In genomic region chr12:6323995-6324711, GRCh38 we compare ENCODE assay signal across 8 cellular contexts. TPM values are rescaled to one million over a fixed set of nuclear protein-coding genes. Genes with fewer than 3 reads are reported as not detected.
A peak's percentile ranks its signal among the peaks of the same experiment; 100 is the strongest.
DNase-seq lines count a peak whose midpoint lies in the region; ATAC-seq and TF ChIP-seq lines count a peak whose summit lies in the region.

No MANE protein-coding gene starts in this region.

- no peaks in the 10 kb centered on the region for H3K9me3 Mint-ChIP-seq in activated CD8-positive, alpha-beta T cell treated with anti-CD3 and anti-CD28 coated beads for 36 hours

- no peaks in the 10 kb centered on the region for H3K79me2 ChIP-seq in HCT116 (ENCODE audit: insufficient read depth, low read length)
- no peaks in the 10 kb centered on the region for H3K79me2 ChIP-seq in hepatocyte

- TF ChIP-seq POLR2A in HCT116 (IDR thresholded peaks at IDR 0.05; ENCODE audit: borderline replicate concordance, extremely low read depth, insufficient read depth, insufficient read length): no peak

- H3K9me3 ChIP-seq in HCT116 (ENCODE audit: control insufficient read depth in 1 of 2, insufficient read depth in 1 of 2, low read depth in 1 of 2, low read length in 2 of 2): no peaks in the 10 kb centered on the region
- no peaks in the 10 kb centered on the region for H3K9me3 ChIP-seq in hepatocyte (ENCODE audit: low read depth)

- H3K4me2 ChIP-seq in HCT116 (ENCODE audit: low read length): peak overlapping the region; percentile 47
- no peak overlapping the region for H3K4me2 ChIP-seq in hepatocyte

- H3K36me3 Mint-ChIP-seq in activated CD8-positive, alpha-beta T cell treated with anti-CD3 and anti-CD28 coated beads for 36 hours (ENCODE audit: low read depth): peaks cover 4% of the 10 kb centered on the region

- H3K27ac ChIP-seq in HCT116 (ENCODE audit: low read depth, low read length) (peak overlapping the region; percentile 71), hepatocyte (peak overlapping the region; percentile 67), skin epidermis (peak overlapping the region in 19 of 21 experiments; percentile 58 to 90 (median 76))

- H3K4me3 ChIP-seq in HCT116 (replicated peaks in 1 of 2; ENCODE audit: low read depth in 1 of 2, low read length in 2 of 2): no peak overlapping the region
- H3K4me3 ChIP-seq in hepatocyte: no peak overlapping the region
- H3K4me3 ChIP-seq in skin epidermis: peak overlapping the region in 1 of 7 experiments; percentile 0

- 63% methylated on average over 11 of the region's 19 CpGs for WGBS in hepatocyte (ENCODE audit: low lambda C conversion rate, missing lambda C conversion rate)

- no peaks in the 10 kb centered on the region for H3K9me2 ChIP-seq in HCT116 (ENCODE audit: insufficient read depth)
- H3K9me2 ChIP-seq in hepatocyte (replicated peaks; ENCODE audit: insufficient read depth): no peaks in the 10 kb centered on the region

- H3K4me1 ChIP-seq in HCT116 (ENCODE audit: control insufficient read depth in 1 of 2, insufficient read depth in 2 of 2, low read length in 2 of 2): peaks cover 12 to 37% of the 10 kb centered on the region in 2 experiments
- peaks cover 21% of the 10 kb centered on the region for H3K4me1 ChIP-seq in hepatocyte (ENCODE audit: insufficient read depth)

- H3K4me3 Mint-ChIP-seq in activated CD8-positive, alpha-beta T cell treated with anti-CD3 and anti-CD28 coated beads for 36 hours: peak overlapping the region; percentile 51

- POLR2A ChIA-PET in HCT116 (lab: Charles Lee): interaction anchor here (0.7 to 1.4 kb wide), 3 partner anchors 12 to 141 kb away, joined by 3 to 9 read pairs (median 3); no protein-coding TSS in a partner anchor
- POLR2A ChIA-PET in activated CD8-positive, alpha-beta T cell treated with anti-CD3 and anti-CD28 coated beads for 36 hours (lab: Charles Lee): interaction anchor here (1.4 to 1.5 kb wide), 2 partner anchors 12 to 37 kb away, joined by 3 to 7 read pairs; no protein-coding TSS in a partner anchor

- ATAC-seq in HCT116 (no peak), HG03520 (IDR thresholded peaks at IDR 0.05; ENCODE audit: unreplicated experiment) (no peak)
- no peak for ATAC-seq in activated CD8-positive, alpha-beta T cell treated with anti-CD3 and anti-CD28 coated beads for 36 hours

- H2AFZ ChIP-seq in HCT116 (ENCODE audit: low read depth, low read length, poor library complexity, severe bottlenecking) (no peak overlapping the region), hepatocyte (no peak overlapping the region)

- H3K9ac ChIP-seq in HCT116 (ENCODE audit: low read length): peak overlapping the region; percentile 6; the same call in 1 of the 2 replicates

- RAD21 ChIA-PET in HCT116 (lab: Charles Lee; ENCODE audit: low non-redundant PET in 1 of 2, low total read pairs in 2 of 2, uncharacterized antibody in 2 of 2, unreplicated experiment in 2 of 2): no interaction called here

- no TSS peak for BruUV-seq in HCT116 (replicated peaks; lab: Mats Ljungman, UMichigan)

- H3K4me1 Mint-ChIP-seq in activated CD8-positive, alpha-beta T cell treated with anti-CD3 and anti-CD28 coated beads for 36 hours (ENCODE audit: low read depth): peaks cover 45% of the 10 kb centered on the region

- CTCF ChIA-PET in HCT116 (lab: Charles Lee): interaction anchor here (1.2 to 1.9 kb wide), 5 partner anchors 13 to 336 kb away, joined by 3 to 22 read pairs (median 5); no protein-coding TSS in a partner anchor
- CTCF ChIA-PET in activated CD8-positive, alpha-beta T cell treated with anti-CD3 and anti-CD28 coated beads for 36 hours (lab: Charles Lee): interaction anchor here (0.8 to 2.3 kb wide), 11 partner anchors 10 to 141 kb away, joined by 3 to 45 read pairs (median 4); no protein-coding TSS in a partner anchor

- no peak for TF ChIP-seq RAD21 in HCT116 (IDR thresholded peaks at IDR 0.05; ENCODE audit: low read depth)

- H4K20me1 ChIP-seq in HCT116 (ENCODE audit: insufficient read depth) (no peaks in the 10 kb centered on the region), hepatocyte (ENCODE audit: insufficient read depth, poor library complexity, severe bottlenecking) (no peaks in the 10 kb centered on the region)

- DNase-seq in HCT116 (ENCODE audit: low read depth, low spot score) (no peak), hepatocyte (ENCODE audit: low spot score) (no peak), SK-N-DZ (ENCODE audit: low spot score) (no peak), NCI-H2081 treated with DMSO at 0.1 percent for 48 hours (lab: John Stamatoyannopoulos, UW) (no peak), SW480 (ENCODE audit: low spot score) (no peak)
- DNase-seq in activated CD8-positive, alpha-beta T cell treated with anti-CD3 and anti-CD28 coated beads for 36 hours: no peak

- intact Hi-C loops in HCT116 (cut with micrococcal nuclease): loop anchor here (1.0 kb wide), 1 partner anchor 141 kb away; no protein-coding TSS in a partner anchor
- intact Hi-C loops in activated CD8-positive, alpha-beta T cell treated with anti-CD3 and anti-CD28 coated beads for 36 hours (cut with micrococcal nuclease): no loop called here

- peaks cover 7 to 8% of the 10 kb centered on the region in 2 experiments; a peak in 3 of 4 replicates for H3K36me3 ChIP-seq in HCT116 (ENCODE audit: control insufficient read depth in 1 of 2, insufficient read depth in 2 of 2, low read length in 2 of 2)
- peaks cover 5% of the 10 kb centered on the region for H3K36me3 ChIP-seq in hepatocyte (replicated peaks; ENCODE audit: insufficient read depth, low read depth)

- no peaks in the 10 kb centered on the region for H3K27me3 Mint-ChIP-seq in activated CD8-positive, alpha-beta T cell treated with anti-CD3 and anti-CD28 coated beads for 36 hours

- H3K27ac Mint-ChIP-seq in activated CD8-positive, alpha-beta T cell treated with anti-CD3 and anti-CD28 coated beads for 36 hours: peak overlapping the region; percentile 89

- TF ChIP-seq CTCF in HCT116 (IDR thresholded peaks at IDR 0.05 in 2 of 3, conservative IDR thresholded peaks at IDR 0.05 in 1 of 3; ENCODE audit: borderline replicate concordance in 1 of 3, insufficient read depth in 1 of 3, low read depth in 2 of 3, low read length in 2 of 3) (no peak), hepatocyte (IDR thresholded peaks at IDR 0.05; ENCODE audit: poor library complexity) (no peak)
- TF ChIP-seq CTCF in activated CD8-positive, alpha-beta T cell treated with anti-CD3 and anti-CD28 coated beads for 36 hours (IDR thresholded peaks at IDR 0.05): no peak

- H3K27me3 ChIP-seq in HCT116 (ENCODE audit: insufficient read depth, low read length): no peaks in the 10 kb centered on the region
- no peaks in the 10 kb centered on the region for H3K27me3 ChIP-seq in hepatocyte

TF ChIP-seq in HCT116, 20 proteins besides CTCF, POLR2A, EP300 and RAD21:
- TF ChIP-seq POLR2AphosphoS5 (IDR thresholded peaks at IDR 0.05; ENCODE audit: low read depth, low read length): 0 out of 2 replicates have a peak, but pooled peaks have one; percentile 45
- TF ChIP-seq FOSL1 (IDR thresholded peaks at IDR 0.05; ENCODE audit: low read depth): no peak
TF ChIP-seq in HCT116: peak in this region for 1.

RNA-seq across cellular contexts. Expression of gene PLEKHG6, which starts 13.7 kb away (rescaled TPM):
- total RNA-seq in HCT116 (2021; ENCODE audit: unreplicated experiment): 27.4 TPM
- 16.5 and 19.9 TPM in 2 replicates for polyA plus RNA-seq in HCT116 (2012)
- not detected for total RNA-seq in activated CD8-positive, alpha-beta T cell treated with anti-CD3 and anti-CD28 coated beads for 36 hours
- total RNA-seq in hepatocyte: 36.3 and 85.7 TPM in 2 replicates
- 43.6 and 52.2 TPM in 2 replicates for polyA plus RNA-seq in hepatocyte
- not detected in 2 replicates for polyA plus RNA-seq in SK-N-DZ (2014; cell fraction: cytosol; rRNA removed)
- 0.30 TPM in 1 of 2 replicates, not detected in the other for polyA plus RNA-seq in SK-N-DZ (2014; cell fraction: nucleus; rRNA removed)

RNA-seq across cellular contexts. Expression of gene TNFRSF1A, which starts 17.7 kb away (rescaled TPM):
- total RNA-seq in HCT116 (2021; ENCODE audit: unreplicated experiment) (129 TPM), hepatocyte (110 and 147 TPM in 2 replicates)
- polyA plus RNA-seq in HCT116 (2012): 91.0 and 116 TPM in 2 replicates
- total RNA-seq in activated CD8-positive, alpha-beta T cell treated with anti-CD3 and anti-CD28 coated beads for 36 hours: 10 to 100 TPM; 40.6 TPM
- polyA plus RNA-seq in hepatocyte: 168 and 188 TPM in 2 replicates
- 16.6 and 21.6 TPM in 2 replicates for polyA plus RNA-seq in SK-N-DZ (2014; cell fraction: cytosol; rRNA removed)
- 10.3 and 11.6 TPM in 2 replicates for polyA plus RNA-seq in SK-N-DZ (2014; cell fraction: nucleus; rRNA removed)

RNA-seq across cellular contexts. Expression of gene SCNN1A, which starts 51.2 kb away (rescaled TPM):
- 118 TPM for total RNA-seq in HCT116 (2021; ENCODE audit: unreplicated experiment)
- polyA plus RNA-seq in HCT116 (2012): 150 and 159 TPM in 2 replicates
- 1 to 10 TPM; 2.3 to 3.8 TPM for total RNA-seq in activated CD8-positive, alpha-beta T cell treated with anti-CD3 and anti-CD28 coated beads for 36 hours
- 21.7 and 28.6 TPM in 2 replicates for total RNA-seq in hepatocyte
- polyA plus RNA-seq in hepatocyte: 28.4 and 30.0 TPM in 2 replicates
- not detected in 2 replicates for polyA plus RNA-seq in SK-N-DZ (2014; cell fraction: cytosol; rRNA removed)
- not detected in 2 replicates for polyA plus RNA-seq in SK-N-DZ (2014; cell fraction: nucleus; rRNA removed)

RNA-seq across cellular contexts. Expression of gene LTBR, which starts 59.8 kb away (rescaled TPM):
- 128 TPM for total RNA-seq in HCT116 (2021; ENCODE audit: unreplicated experiment)
- 91.2 and 100 TPM in 2 replicates for polyA plus RNA-seq in HCT116 (2012)
- total RNA-seq in activated CD8-positive, alpha-beta T cell treated with anti-CD3 and anti-CD28 coated beads for 36 hours: 1 to 10 TPM; 1.5 to 1.6 TPM
- total RNA-seq in hepatocyte: 35.4 and 42.4 TPM in 2 replicates
- polyA plus RNA-seq in hepatocyte: 75.2 and 79.8 TPM in 2 replicates
- 10.8 and 12.9 TPM in 2 replicates for polyA plus RNA-seq in SK-N-DZ (2014; cell fraction: cytosol; rRNA removed)
- 10.8 and 14.2 TPM in 2 replicates for polyA plus RNA-seq in SK-N-DZ (2014; cell fraction: nucleus; rRNA removed)

Comparison
In these comparisons a context has a peak if more than half of its experiments do, and no peak if none do; other contexts are left out.
1. RNA of gene PLEKHG6, which starts 13.7 kb away (total RNA-seq): 36.3 to 85.7 TPM in hepatocyte and 27.4 TPM in HCT116 (single experiment); not detected in activated CD8-positive, alpha-beta T cell treated with anti-CD3 and anti-CD28 coated beads for 36 hours; every median in the first group is over 10 times any median in the second.
2. Peak in every context shown above with its lines, with median percentiles within 50 percentile points of each other: H3K27ac ChIP-seq.